8 cellular contexts compared by ENCODE assay signal in the genomic region with DNA sequence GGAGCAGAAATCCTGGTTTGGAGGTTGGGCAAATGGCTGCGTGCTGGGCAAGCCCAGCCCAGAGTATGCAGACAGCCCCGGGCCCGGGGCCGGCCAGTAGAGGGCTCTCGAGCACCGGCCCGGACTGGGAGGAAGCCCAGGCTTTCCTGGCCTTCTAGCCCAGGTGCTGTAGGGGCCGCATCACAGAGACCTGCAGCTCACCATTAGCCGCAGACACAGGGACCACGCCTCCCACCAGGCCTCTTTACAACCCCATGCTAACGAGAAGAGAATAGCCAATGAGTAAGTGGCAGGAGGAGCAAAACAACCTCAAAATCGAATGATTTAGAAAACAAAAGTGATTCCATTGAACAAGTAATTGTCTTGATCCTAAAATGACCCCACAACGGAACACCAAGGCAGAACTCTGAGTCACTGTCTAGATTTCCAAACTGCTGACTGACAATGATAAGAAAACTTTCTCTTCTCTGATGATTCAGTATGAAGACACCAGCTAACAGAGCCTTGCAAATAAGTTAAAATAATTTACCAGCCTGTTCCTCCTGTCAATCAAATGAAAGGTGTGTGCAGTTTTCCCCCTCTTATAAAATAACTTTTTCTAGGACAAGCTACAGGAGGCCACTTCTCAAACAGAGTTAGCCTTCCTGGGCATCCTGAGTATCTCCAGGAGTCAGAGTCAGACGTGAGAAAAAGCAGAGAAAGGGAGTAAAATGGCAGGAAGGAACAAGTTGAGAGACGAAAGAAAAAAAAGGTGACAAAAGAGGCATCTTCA.
DNase-seq lines count a peak whose midpoint lies in the region; ATAC-seq and TF ChIP-seq lines count a peak whose summit lies in the region.

No MANE protein-coding gene starts in this region.

- ATAC-seq in GM21576 (IDR thresholded peaks at IDR 0.05; ENCODE audit: unreplicated experiment) (peak; percentile 47), GM21447 (IDR thresholded peaks at IDR 0.05; ENCODE audit: unreplicated experiment) (no peak)
- ATAC-seq in activated naive CD8-positive, alpha-beta T cell treated with anti-CD3 and anti-CD28 coated beads, Interleukin-2, amount 10 ng/mL, durations not matched to agents 7 days and 5 days (ENCODE audit: low read depth): peak; percentile 94

- peak overlapping the region; percentile 39 for H3K4me3 Mint-ChIP-seq in activated naive CD8-positive, alpha-beta T cell treated with anti-CD3 and anti-CD28 coated beads, Interleukin-2, amount 10 ng/mL, durations not matched to agents 7 days and 5 days

- H3K27me3 ChIP-seq in left ventricle myocardium inferior (ENCODE audit: low read depth): peaks cover 7% of the 10 kb centered on the region

- no peaks in the 10 kb centered on the region for H3K9me3 Mint-ChIP-seq in activated naive CD8-positive, alpha-beta T cell treated with anti-CD3 and anti-CD28 coated beads, Interleukin-2, amount 10 ng/mL, durations not matched to agents 7 days and 5 days

- peaks cover 9% of the 10 kb centered on the region for H3K36me3 ChIP-seq in left ventricle myocardium inferior

- peaks cover 6% of the 10 kb centered on the region for H3K27me3 Mint-ChIP-seq in activated naive CD8-positive, alpha-beta T cell treated with anti-CD3 and anti-CD28 coated beads, Interleukin-2, amount 10 ng/mL, durations not matched to agents 7 days and 5 days

- POLR2A ChIA-PET in activated naive CD8-positive, alpha-beta T cell treated with anti-CD3 and anti-CD28 coated beads, Interleukin-2, amount 10 ng/mL, durations not matched to agents 7 days and 5 days (lab: Charles Lee): interaction anchor here (0.7 kb wide), 1 partner anchor 357 kb away, joined by 4 read pairs; no protein-coding TSS in a partner anchor

- H3K27ac ChIP-seq in left ventricle myocardium inferior (replicated peaks): no peak overlapping the region

- H3K4me3 ChIP-seq in LNCaP clone FGC (ENCODE audit: low read depth, low read length) (no peak overlapping the region), left ventricle myocardium inferior (no peak overlapping the region), retinal pigment epithelial cell (ENCODE audit: low read length) (no peak overlapping the region)

- H3K27ac Mint-ChIP-seq in activated naive CD8-positive, alpha-beta T cell treated with anti-CD3 and anti-CD28 coated beads, Interleukin-2, amount 10 ng/mL, durations not matched to agents 7 days and 5 days: peak overlapping the region; percentile 19

- no peaks in the 10 kb centered on the region for H3K4me1 ChIP-seq in left ventricle myocardium inferior

- TF ChIP-seq CTCF in LNCaP clone FGC (IDR thresholded peaks at IDR 0.05; ENCODE audit: control insufficient read depth, extremely low read depth, insufficient read depth) (peak; percentile 92), left ventricle myocardium inferior (IDR thresholded peaks at IDR 0.05; ENCODE audit: borderline replicate concordance) (peak; percentile 85), retinal pigment epithelial cell (conservative IDR thresholded peaks at IDR 0.05; ENCODE audit: low read depth, low read length) (peak; percentile 95)

- no peaks in the 10 kb centered on the region for H3K9me3 ChIP-seq in left ventricle myocardium inferior (replicated peaks)

- DNase-seq in DMS153 treated with DMSO at 0.1 percent for 48 hours (lab: John Stamatoyannopoulos, UW; ENCODE audit: unreplicated experiment) (peak; percentile 38), LNCaP clone FGC (ENCODE audit: low read depth) (no peak), SW480 (ENCODE audit: low spot score) (peak; percentile 89), left ventricle myocardium inferior (peak; percentile 53), retinal pigment epithelial cell (ENCODE audit: low read depth) (no peak)
- DNase-seq in activated naive CD8-positive, alpha-beta T cell treated with anti-CD3 and anti-CD28 coated beads, Interleukin-2, amount 10 ng/mL, durations not matched to agents 7 days and 5 days: peak; percentile 75

- peaks cover 8% of the 10 kb centered on the region for H3K4me1 Mint-ChIP-seq in activated naive CD8-positive, alpha-beta T cell treated with anti-CD3 and anti-CD28 coated beads, Interleukin-2, amount 10 ng/mL, durations not matched to agents 7 days and 5 days

- intact Hi-C loops in left ventricle myocardium inferior (cut with micrococcal nuclease): loop anchor here (10.0 kb wide), 1 partner anchor 285 kb away; the partner anchor contains the start of gene CRYGS

- no peaks in the 10 kb centered on the region for H3K36me3 Mint-ChIP-seq in activated naive CD8-positive, alpha-beta T cell treated with anti-CD3 and anti-CD28 coated beads, Interleukin-2, amount 10 ng/mL, durations not matched to agents 7 days and 5 days

Comparison
In these comparisons a context has a peak if more than half of its experiments do, and no peak if none do; other contexts are left out.
1. DNase-seq: peak in DMS153 treated with DMSO at 0.1 percent for 48 hours (single experiment), SW480 (single experiment), activated naive CD8-positive, alpha-beta T cell treated with anti-CD3 and anti-CD28 coated beads, Interleukin-2, amount 10 ng/mL, durations not matched to agents 7 days and 5 days (single experiment) and left ventricle myocardium inferior (single experiment); none in LNCaP clone FGC (single experiment) and retinal pigment epithelial cell (single experiment).
2. Peak in every context shown above with its lines, with median percentiles within 50 percentile points of each other: CTCF ChIP-seq.